9 cellular contexts compared by ENCODE assay signal in the genomic region with DNA sequence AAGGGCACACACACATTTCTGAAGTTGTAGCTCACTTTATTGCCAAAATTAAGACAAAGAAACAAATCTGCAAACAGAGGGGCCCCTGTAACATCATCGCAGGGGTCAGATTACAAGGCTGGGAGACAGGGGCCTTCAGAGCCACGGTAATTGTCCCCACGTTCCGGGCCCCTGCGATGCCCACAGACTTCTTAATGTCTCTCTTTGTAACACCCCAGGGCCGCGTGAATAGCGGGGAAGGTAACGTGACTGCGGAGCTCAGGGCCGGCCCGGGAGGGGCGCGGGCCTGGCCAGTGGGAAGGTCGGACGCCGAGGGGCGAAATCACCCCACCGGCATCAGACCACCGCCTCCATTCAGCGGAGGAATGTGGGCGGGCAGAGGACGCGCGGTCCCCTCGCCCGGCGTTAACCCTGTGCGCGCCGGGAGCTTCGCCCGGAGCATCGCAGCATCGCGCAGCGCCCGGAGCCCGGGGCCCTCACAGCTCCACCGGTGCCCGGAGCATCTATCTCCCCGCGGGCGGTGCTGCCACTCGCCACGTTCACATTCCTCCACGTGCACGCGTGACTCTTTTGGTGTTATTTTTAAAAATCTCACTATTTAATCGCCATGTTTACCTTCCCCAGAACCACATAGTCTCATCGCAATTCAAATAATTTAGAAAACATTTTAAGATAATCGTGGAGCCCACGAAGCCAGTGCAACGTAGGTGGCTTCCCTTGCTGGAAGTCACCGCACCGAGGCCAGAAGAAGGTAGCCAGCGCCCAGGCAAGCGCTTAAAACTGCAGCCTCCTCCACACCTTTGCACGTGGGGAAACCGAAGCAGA. TPM values are rescaled to one million over a fixed set of nuclear protein-coding genes. Genes with fewer than 3 reads are reported as not detected.
DNase-seq lines count a peak whose midpoint lies in the region; ATAC-seq and TF ChIP-seq lines count a peak whose summit lies in the region.
"Had no signal": no experiment of that assay in that cellular context is flagged by ENCODE, and none has a peak within 500 bp of the region (broad histone marks: within the 10 kb centered on the region; RNA-seq: fewer than 3 reads in every experiment).

No MANE protein-coding gene starts in this region.

- peak; percentile 76 for ATAC-seq in effector memory CD8-positive, alpha-beta T cell (replicated peaks)
- no peak for ATAC-seq in HG02642 (IDR thresholded peaks at IDR 0.05; ENCODE audit: poor library complexity, unreplicated experiment)

- H3K9me3 ChIP-seq in AG04450 (ENCODE audit: control insufficient read depth, insufficient read depth, low read length), result no peaks in the 10 kb centered on the region

- H3K27me3 ChIP-seq in AG04450 (ENCODE audit: control insufficient read depth, insufficient read depth, low read length), result no peaks in the 10 kb centered on the region

- no peaks in the 10 kb centered on the region for H3K36me3 Mint-ChIP-seq in activated CD4-positive, alpha-beta T cell treated with anti-CD3 and anti-CD28 coated beads, Interleukin-2, amount 10 ng/mL, durations not matched to agents 24 days and 14 days (ENCODE audit: low read depth)
- no peaks in the 10 kb centered on the region for H3K36me3 Mint-ChIP-seq in effector memory CD8-positive, alpha-beta T cell (ENCODE audit: insufficient read depth)
- no peaks in the 10 kb centered on the region for H3K36me3 Mint-ChIP-seq in stimulated activated naive CD8-positive, alpha-beta T cell treated with anti-CD3 and anti-CD28 coated beads, Interleukin-15, Interleukin-2, amounts not matched to agents 100 ng/mL and 50 ng/mL, for 24 hours (ENCODE audit: low read depth)

- H3K4me3 Mint-ChIP-seq in activated CD4-positive, alpha-beta T cell treated with anti-CD3 and anti-CD28 coated beads, Interleukin-2, amount 10 ng/mL, durations not matched to agents 24 days and 14 days, result peak overlapping the region; percentile 78
- peak overlapping the region; percentile 88 to 98 for H3K4me3 Mint-ChIP-seq in effector memory CD8-positive, alpha-beta T cell
- H3K4me3 Mint-ChIP-seq in stimulated activated naive CD8-positive, alpha-beta T cell treated with anti-CD3 and anti-CD28 coated beads, Interleukin-15, Interleukin-2, amounts not matched to agents 100 ng/mL and 50 ng/mL, for 24 hours, result peak overlapping the region; percentile 87

- H3K4me1 Mint-ChIP-seq in activated CD4-positive, alpha-beta T cell treated with anti-CD3 and anti-CD28 coated beads, Interleukin-2, amount 10 ng/mL, durations not matched to agents 24 days and 14 days, result peaks cover 6% of the 10 kb centered on the region
- peaks cover 7% of the 10 kb centered on the region in 2 donors for H3K4me1 Mint-ChIP-seq in effector memory CD8-positive, alpha-beta T cell (ENCODE audit: low read depth in 2 of 2)
- H3K4me1 Mint-ChIP-seq in stimulated activated naive CD8-positive, alpha-beta T cell treated with anti-CD3 and anti-CD28 coated beads, Interleukin-15, Interleukin-2, amounts not matched to agents 100 ng/mL and 50 ng/mL, for 24 hours (ENCODE audit: low read depth), result peaks cover 12% of the 10 kb centered on the region

- DNase-seq in AG04450 (ENCODE audit: low read depth, low spot score) (no peak), HCEC 1CT (peak; percentile 31), medulla oblongata (ENCODE audit: extremely low spot score) (peak; percentile 57), HPDE6-E6E7 (ENCODE audit: extremely low spot score) (no peak)
- peak; percentile 69 for DNase-seq in activated CD4-positive, alpha-beta T cell treated with anti-CD3 and anti-CD28 coated beads, Interleukin-2, amount 10 ng/mL, durations not matched to agents 24 days and 14 days
- peak; percentile 3 to 12 (median 7) for DNase-seq in effector memory CD8-positive, alpha-beta T cell

- POLR2A ChIA-PET in AG04450 (lab: Yijun Ruan, JAX), result interaction anchor here (0.7 to 0.9 kb wide), 2 partner anchors 9 to 21 kb away, joined by 3 read pairs; no protein-coding TSS in a partner anchor

- CTCF ChIA-PET in AG04450 (lab: Charles Lee), result interaction anchor here (0.8 kb wide), 1 partner anchor 20 kb away, joined by 4 read pairs; no protein-coding TSS in a partner anchor

- no peaks in the 10 kb centered on the region for H3K9me3 Mint-ChIP-seq in activated CD4-positive, alpha-beta T cell treated with anti-CD3 and anti-CD28 coated beads, Interleukin-2, amount 10 ng/mL, durations not matched to agents 24 days and 14 days
- H3K9me3 Mint-ChIP-seq in effector memory CD8-positive, alpha-beta T cell, result no peaks in the 10 kb centered on the region
- no peaks in the 10 kb centered on the region for H3K9me3 Mint-ChIP-seq in stimulated activated naive CD8-positive, alpha-beta T cell treated with anti-CD3 and anti-CD28 coated beads, Interleukin-15, Interleukin-2, amounts not matched to agents 100 ng/mL and 50 ng/mL, for 24 hours

- peaks cover 43% of the 10 kb centered on the region for H3K27me3 Mint-ChIP-seq in activated CD4-positive, alpha-beta T cell treated with anti-CD3 and anti-CD28 coated beads, Interleukin-2, amount 10 ng/mL, durations not matched to agents 24 days and 14 days
- H3K27me3 Mint-ChIP-seq in effector memory CD8-positive, alpha-beta T cell, result peaks cover 11 to 15% of the 10 kb centered on the region in 2 donors
- H3K27me3 Mint-ChIP-seq in stimulated activated naive CD8-positive, alpha-beta T cell treated with anti-CD3 and anti-CD28 coated beads, Interleukin-15, Interleukin-2, amounts not matched to agents 100 ng/mL and 50 ng/mL, for 24 hours, result peaks cover 30% of the 10 kb centered on the region

- no peak for TF ChIP-seq CTCF in AG04450 (IDR thresholded peaks at IDR 0.05; ENCODE audit: low read depth, low read length)

- peak overlapping the region; percentile 67 for H3K4me3 ChIP-seq in AG04450 (ENCODE audit: low read depth, low read length)

- intact Hi-C loops in activated CD4-positive, alpha-beta T cell treated with anti-CD3 and anti-CD28 coated beads, Interleukin-2, amount 10 ng/mL, durations not matched to agents 24 days and 14 days (cut with micrococcal nuclease), result no loop called here

- H3K27ac Mint-ChIP-seq in activated CD4-positive, alpha-beta T cell treated with anti-CD3 and anti-CD28 coated beads, Interleukin-2, amount 10 ng/mL, durations not matched to agents 24 days and 14 days, result no peak overlapping the region
- peak overlapping the region; percentile 25 to 77 for H3K27ac Mint-ChIP-seq in effector memory CD8-positive, alpha-beta T cell
- H3K27ac Mint-ChIP-seq in stimulated activated naive CD8-positive, alpha-beta T cell treated with anti-CD3 and anti-CD28 coated beads, Interleukin-15, Interleukin-2, amounts not matched to agents 100 ng/mL and 50 ng/mL, for 24 hours, result peak overlapping the region; percentile 21

- H3K27ac ChIP-seq in AG04450 (ENCODE audit: low read depth, low read length), result no peak overlapping the region
- H3K27ac ChIP-seq: epithelial cell of prostate had no signal

RNA-seq across cellular contexts. Expression of a gene that starts 22.0 kb away (rescaled TPM):
- polyA plus RNA-seq in AG04450 (2011; rRNA removed), result 0.17 and 0.22 TPM in 2 replicates
- 0.39 TPM in 1 of 2 replicates, not detected in the other for polyA minus RNA-seq in AG04450 (2011; rRNA and poly(A)+ RNA removed)
- 2.5 and 2.7 TPM in 2 replicates for total RNA-seq in activated CD4-positive, alpha-beta T cell treated with anti-CD3 and anti-CD28 coated beads, Interleukin-2, amount 10 ng/mL, durations not matched to agents 24 days and 14 days

RNA-seq across cellular contexts. Expression of a gene that starts 36.3 kb away (rescaled TPM):
- polyA plus RNA-seq in AG04450 (2011; rRNA removed), result 27.2 and 35.0 TPM in 2 replicates
- 26.1 and 51.6 TPM in 2 replicates for polyA minus RNA-seq in AG04450 (2011; rRNA and poly(A)+ RNA removed)
- total RNA-seq in activated CD4-positive, alpha-beta T cell treated with anti-CD3 and anti-CD28 coated beads, Interleukin-2, amount 10 ng/mL, durations not matched to agents 24 days and 14 days, result 63.9 and 67.1 TPM in 2 replicates

Comparison
In these comparisons a context has a peak if more than half of its experiments do, and no peak if none do; other contexts are left out.
1. DNase-seq: peak in HCEC 1CT (single experiment), activated CD4-positive, alpha-beta T cell treated with anti-CD3 and anti-CD28 coated beads, Interleukin-2, amount 10 ng/mL, durations not matched to agents 24 days and 14 days (single experiment), effector memory CD8-positive, alpha-beta T cell (3 of 3) and medulla oblongata (single experiment); none in AG04450 (single experiment) and HPDE6-E6E7 (single experiment).
2. Peak in every context shown above with its lines, with median percentiles within 50 percentile points of each other: H3K4me3 Mint-ChIP-seq.